ENCODE assay signal across 1 cellular context in the genomic region with DNA sequence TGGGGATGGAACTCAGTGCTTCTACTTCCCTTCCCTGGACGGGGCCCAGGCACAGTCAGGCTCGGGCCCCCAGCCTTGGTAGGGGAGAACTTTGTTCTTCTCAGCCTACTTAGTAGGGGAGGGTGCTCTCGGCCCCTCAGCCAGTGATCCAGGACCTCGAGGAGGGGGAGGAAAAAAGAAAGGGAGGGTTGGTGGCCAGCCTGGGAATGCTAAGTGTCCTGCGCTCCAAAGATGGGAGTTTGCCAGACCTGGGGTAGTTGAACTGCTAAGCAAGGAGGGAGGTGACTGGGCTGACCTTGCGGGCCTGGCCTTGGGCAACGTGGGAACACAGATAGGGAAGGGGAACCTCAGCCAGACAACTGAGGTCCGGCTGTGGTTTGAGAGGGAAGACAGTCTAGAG.
TF ChIP-seq lines count a peak whose summit lies in the region.

No MANE protein-coding gene starts in this region.

TF ChIP-seq in IMR-90, 13 proteins besides CTCF, POLR2A, EP300 and RAD21:
- no peak for TF ChIP-seq BHLHE40 (IDR thresholded peaks at IDR 0.05; ENCODE audit: low read depth, low read length)
- no peak for TF ChIP-seq MXI1 (IDR thresholded peaks at IDR 0.05; ENCODE audit: borderline replicate concordance, low read depth, low read length)
- no peak for TF ChIP-seq MAZ (IDR thresholded peaks at IDR 0.05; ENCODE audit: borderline replicate concordance, low read depth, low read length)
- TF ChIP-seq, protein P1, sequence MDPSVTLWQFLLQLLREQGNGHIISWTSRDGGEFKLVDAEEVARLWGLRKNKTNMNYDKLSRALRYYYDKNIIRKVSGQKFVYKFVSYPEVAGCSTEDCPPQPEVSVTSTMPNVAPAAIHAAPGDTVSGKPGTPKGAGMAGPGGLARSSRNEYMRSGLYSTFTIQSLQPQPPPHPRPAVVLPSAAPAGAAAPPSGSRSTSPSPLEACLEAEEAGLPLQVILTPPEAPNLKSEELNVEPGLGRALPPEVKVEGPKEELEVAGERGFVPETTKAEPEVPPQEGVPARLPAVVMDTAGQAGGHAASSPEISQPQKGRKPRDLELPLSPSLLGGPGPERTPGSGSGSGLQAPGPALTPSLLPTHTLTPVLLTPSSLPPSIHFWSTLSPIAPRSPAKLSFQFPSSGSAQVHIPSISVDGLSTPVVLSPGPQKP (IDR thresholded peaks at IDR 0.05; ENCODE audit: borderline replicate concordance, low read depth, low read length): no peak
- no peak for TF ChIP-seq RCOR1 (IDR thresholded peaks at IDR 0.05; ENCODE audit: insufficient replicate concordance, low read length)
- TF ChIP-seq CHD1 (IDR thresholded peaks at IDR 0.05; ENCODE audit: low read depth, low read length): no peak
- no peak for TF ChIP-seq NFE2L2 (IDR thresholded peaks at IDR 0.05; ENCODE audit: low read depth, low read length)
- TF ChIP-seq CEBPB (IDR thresholded peaks at IDR 0.05; ENCODE audit: low read depth, low read length): no peak
- no peak for TF ChIP-seq SMC3 (IDR thresholded peaks at IDR 0.05; ENCODE audit: low read depth, low read length)
